ENCODE assay signal across 1 cellular context in the genomic region with DNA sequence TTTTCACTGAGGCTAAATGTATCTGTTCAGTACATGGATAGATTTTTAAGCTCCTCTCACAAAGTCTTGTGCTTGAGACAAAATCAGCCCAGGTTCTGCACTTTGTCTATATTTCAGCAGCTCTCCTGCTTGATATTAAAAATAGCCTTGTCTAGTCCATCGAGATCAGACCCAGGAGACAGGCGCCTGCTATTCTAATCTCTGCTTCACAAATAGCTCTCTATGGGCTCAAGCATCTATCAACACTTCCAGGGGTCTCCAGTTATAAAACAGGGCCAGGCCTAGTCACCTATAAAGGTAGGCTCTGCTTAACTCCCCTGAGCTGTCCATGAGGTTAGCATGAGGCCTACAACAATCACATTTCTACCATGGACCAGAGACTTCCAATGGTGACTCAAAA.
TF ChIP-seq lines count a peak whose summit lies in the region.

No MANE protein-coding gene starts in this region.

TF ChIP-seq in GM23338, 12 proteins besides CTCF, POLR2A, EP300 and RAD21 (continued from another document):
- TF ChIP-seq, protein P1, sequence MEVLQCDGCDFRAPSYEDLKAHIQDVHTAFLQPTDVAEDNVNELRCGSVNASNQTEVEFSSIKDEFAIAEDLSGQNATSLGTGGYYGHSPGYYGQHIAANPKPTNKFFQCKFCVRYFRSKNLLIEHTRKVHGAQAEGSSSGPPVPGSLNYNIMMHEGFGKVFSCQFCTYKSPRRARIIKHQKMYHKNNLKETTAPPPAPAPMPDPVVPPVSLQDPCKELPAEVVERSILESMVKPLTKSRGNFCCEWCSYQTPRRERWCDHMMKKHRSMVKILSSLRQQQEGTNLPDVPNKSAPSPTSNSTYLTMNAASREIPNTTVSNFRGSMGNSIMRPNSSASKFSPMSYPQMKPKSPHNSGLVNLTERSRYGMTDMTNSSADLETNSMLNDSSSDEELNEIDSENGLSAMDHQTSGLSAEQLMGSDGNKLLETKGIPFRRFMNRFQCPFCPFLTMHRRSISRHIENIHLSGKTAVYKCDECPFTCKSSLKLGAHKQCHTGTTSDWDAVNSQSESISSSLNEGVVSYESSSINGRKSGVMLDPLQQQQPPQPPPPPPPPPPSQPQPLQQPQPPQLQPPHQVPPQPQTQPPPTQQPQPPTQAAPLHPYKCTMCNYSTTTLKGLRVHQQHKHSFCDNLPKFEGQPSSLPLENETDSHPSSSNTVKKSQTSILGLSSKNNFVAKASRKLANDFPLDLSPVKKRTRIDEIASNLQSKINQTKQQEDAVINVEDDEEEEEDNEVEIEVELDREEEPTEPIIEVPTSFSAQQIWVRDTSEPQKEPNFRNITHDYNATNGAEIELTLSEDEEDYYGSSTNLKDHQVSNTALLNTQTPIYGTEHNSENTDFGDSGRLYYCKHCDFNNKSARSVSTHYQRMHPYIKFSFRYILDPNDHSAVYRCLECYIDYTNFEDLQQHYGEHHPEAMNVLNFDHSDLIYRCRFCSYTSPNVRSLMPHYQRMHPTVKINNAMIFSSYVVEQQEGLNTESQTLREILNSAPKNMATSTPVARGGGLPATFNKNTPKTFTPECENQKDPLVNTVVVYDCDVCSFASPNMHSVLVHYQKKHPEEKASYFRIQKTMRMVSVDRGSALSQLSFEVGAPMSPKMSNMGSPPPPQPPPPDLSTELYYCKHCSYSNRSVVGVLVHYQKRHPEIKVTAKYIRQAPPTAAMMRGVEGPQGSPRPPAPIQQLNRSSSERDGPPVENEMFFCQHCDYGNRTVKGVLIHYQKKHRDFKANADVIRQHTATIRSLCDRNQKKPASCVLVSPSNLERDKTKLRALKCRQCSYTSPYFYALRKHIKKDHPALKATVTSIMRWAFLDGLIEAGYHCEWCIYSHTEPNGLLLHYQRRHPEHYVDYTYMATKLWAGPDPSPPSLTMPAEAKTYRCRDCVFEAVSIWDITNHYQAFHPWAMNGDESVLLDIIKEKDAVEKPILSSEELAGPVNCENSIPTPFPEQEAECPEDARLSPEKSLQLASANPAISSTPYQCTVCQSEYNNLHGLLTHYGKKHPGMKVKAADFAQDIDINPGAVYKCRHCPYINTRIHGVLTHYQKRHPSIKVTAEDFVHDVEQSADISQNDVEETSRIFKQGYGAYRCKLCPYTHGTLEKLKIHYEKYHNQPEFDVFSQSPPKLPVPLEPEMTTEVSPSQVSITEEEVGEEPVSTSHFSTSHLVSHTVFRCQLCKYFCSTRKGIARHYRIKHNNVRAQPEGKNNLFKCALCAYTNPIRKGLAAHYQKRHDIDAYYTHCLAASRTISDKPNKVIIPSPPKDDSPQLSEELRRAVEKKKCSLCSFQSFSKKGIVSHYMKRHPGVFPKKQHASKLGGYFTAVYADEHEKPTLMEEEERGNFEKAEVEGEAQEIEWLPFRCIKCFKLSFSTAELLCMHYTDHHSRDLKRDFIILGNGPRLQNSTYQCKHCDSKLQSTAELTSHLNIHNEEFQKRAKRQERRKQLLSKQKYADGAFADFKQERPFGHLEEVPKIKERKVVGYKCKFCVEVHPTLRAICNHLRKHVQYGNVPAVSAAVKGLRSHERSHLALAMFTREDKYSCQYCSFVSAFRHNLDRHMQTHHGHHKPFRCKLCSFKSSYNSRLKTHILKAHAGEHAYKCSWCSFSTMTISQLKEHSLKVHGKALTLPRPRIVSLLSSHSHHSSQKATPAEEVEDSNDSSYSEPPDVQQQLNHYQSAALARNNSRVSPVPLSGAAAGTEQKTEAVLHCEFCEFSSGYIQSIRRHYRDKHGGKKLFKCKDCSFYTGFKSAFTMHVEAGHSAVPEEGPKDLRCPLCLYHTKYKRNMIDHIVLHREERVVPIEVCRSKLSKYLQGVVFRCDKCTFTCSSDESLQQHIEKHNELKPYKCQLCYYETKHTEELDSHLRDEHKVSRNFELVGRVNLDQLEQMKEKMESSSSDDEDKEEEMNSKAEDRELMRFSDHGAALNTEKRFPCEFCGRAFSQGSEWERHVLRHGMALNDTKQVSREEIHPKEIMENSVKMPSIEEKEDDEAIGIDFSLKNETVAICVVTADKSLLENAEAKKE (CRISPR knock-in tag; IDR thresholded peaks at IDR 0.05): no peak
- TF ChIP-seq, protein P2, sequence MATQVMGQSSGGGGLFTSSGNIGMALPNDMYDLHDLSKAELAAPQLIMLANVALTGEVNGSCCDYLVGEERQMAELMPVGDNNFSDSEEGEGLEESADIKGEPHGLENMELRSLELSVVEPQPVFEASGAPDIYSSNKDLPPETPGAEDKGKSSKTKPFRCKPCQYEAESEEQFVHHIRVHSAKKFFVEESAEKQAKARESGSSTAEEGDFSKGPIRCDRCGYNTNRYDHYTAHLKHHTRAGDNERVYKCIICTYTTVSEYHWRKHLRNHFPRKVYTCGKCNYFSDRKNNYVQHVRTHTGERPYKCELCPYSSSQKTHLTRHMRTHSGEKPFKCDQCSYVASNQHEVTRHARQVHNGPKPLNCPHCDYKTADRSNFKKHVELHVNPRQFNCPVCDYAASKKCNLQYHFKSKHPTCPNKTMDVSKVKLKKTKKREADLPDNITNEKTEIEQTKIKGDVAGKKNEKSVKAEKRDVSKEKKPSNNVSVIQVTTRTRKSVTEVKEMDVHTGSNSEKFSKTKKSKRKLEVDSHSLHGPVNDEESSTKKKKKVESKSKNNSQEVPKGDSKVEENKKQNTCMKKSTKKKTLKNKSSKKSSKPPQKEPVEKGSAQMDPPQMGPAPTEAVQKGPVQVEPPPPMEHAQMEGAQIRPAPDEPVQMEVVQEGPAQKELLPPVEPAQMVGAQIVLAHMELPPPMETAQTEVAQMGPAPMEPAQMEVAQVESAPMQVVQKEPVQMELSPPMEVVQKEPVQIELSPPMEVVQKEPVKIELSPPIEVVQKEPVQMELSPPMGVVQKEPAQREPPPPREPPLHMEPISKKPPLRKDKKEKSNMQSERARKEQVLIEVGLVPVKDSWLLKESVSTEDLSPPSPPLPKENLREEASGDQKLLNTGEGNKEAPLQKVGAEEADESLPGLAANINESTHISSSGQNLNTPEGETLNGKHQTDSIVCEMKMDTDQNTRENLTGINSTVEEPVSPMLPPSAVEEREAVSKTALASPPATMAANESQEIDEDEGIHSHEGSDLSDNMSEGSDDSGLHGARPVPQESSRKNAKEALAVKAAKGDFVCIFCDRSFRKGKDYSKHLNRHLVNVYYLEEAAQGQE (IDR thresholded peaks at IDR 0.05; ENCODE audit: unreplicated experiment): no peak
- no peak for TF ChIP-seq ZNF331 (CRISPR knock-in tag; IDR thresholded peaks at IDR 0.05; ENCODE audit: low read depth)
- no peak for TF ChIP-seq NANOG (IDR thresholded peaks at IDR 0.05; ENCODE audit: borderline replicate concordance)
- TF ChIP-seq EZH2phosphoT487 (IDR thresholded peaks at IDR 0.05; ENCODE audit: unreplicated experiment): no peak
- no peak for TF ChIP-seq EZH2 (IDR thresholded peaks at IDR 0.05; ENCODE audit: low read depth, unreplicated experiment)
- no peak for TF ChIP-seq ZNF114 (CRISPR knock-in tag; IDR thresholded peaks at IDR 0.05)
- TF ChIP-seq CREB1 (CRISPR knock-in tag; IDR thresholded peaks at IDR 0.05; ENCODE audit: low read depth): no peak
- no peak for TF ChIP-seq JUNB (IDR thresholded peaks at IDR 0.05; ENCODE audit: unreplicated experiment)
TF ChIP-seq in GM23338: peak in this region for 0.
